Comparison of ENCODE assay signal across 15 cellular contexts in the genomic region with DNA sequence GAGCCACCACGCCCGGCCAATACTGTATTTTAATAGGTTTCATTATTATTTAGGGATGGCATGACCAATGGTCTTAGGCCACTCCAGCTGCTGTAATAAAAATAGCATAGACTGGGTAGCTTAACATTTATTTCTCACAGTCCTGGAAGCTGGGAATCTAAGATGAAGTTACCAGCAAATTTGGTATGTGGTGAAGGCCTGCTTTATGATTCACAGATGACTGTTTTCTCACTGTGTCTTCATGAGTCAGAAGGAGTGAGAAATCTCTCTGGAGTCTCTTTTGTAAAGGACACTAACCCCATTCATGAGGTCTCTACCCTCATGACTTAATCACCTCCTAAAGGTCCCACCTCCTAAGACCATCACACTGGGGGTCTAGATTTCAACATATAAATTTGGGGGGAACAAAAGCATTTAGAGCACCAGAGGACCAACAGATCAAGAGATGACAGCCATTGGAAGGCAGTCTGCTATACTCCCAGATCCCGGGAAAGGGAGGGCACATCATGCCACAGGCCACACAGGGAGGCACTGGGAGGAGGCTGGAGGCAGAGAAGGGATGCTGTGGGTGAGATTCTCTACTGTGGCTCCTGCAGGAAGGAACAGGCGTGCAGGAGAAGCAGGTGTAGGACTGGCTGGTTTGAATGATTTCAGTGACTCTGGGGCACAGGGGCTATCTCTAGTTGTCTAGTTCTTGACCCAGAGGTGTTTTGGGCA.
DNase-seq lines count a peak whose midpoint lies in the region; ATAC-seq and TF ChIP-seq lines count a peak whose summit lies in the region.
"Had no signal": no experiment of that assay in that cellular context is flagged by ENCODE, and none has a peak within 500 bp of the region (broad histone marks: within the 10 kb centered on the region; RNA-seq: fewer than 3 reads in every experiment).

No MANE protein-coding gene starts in this region.

- no peak for TF ChIP-seq POLR2A in thyroid gland (IDR thresholded peaks at IDR 0.05)

- H3K4me1 ChIP-seq in mammary epithelial cell (ENCODE audit: insufficient read depth, low read length), result peaks cover 28% of the 10 kb centered on the region
- H3K4me1 ChIP-seq in thyroid gland, result no peaks in the 10 kb centered on the region
- H3K4me1 ChIP-seq: BLaER1 treated with 17β-estradiol and CSF1 and Interleukin-3, amounts not matched to agents 10 nM and 100 nM had no signal

- no peaks in the 10 kb centered on the region for H3K27me3 ChIP-seq in mammary epithelial cell (ENCODE audit: insufficient read depth, low read length)
- H3K27me3 ChIP-seq in thyroid gland, result no peaks in the 10 kb centered on the region
- H3K27me3 ChIP-seq: BLaER1 treated with 17β-estradiol and CSF1 and Interleukin-3, amounts not matched to agents 10 nM and 100 nM; ovary had no signal

- BruUV-seq in mammary epithelial cell (replicated peaks; lab: Mats Ljungman, UMichigan), result no TSS peak

- intact Hi-C loops in mammary epithelial cell (cut with micrococcal nuclease), result loop anchor here (2.0 kb wide), 1 partner anchor 40 kb away; no protein-coding TSS in a partner anchor
- intact Hi-C loops in thyroid gland (cut with DNase I), result no loop called here
- intact Hi-C loops in Right ventricle myocardium inferior (cut with DNase I), result no loop called here
- intact Hi-C loops in head of caudate nucleus (cut with DNase I), result no loop called here

- H3K4me3 ChIP-seq in mammary epithelial cell (replicated peaks in 1 of 3; ENCODE audit: insufficient read depth in 1 of 3, low read depth in 2 of 3, low read length in 3 of 3) (no peak overlapping the region), thyroid gland (replicated peaks in 1 of 3) (no peak overlapping the region)
- H3K4me3 ChIP-seq: BLaER1 treated with 17β-estradiol and CSF1 and Interleukin-3, amounts not matched to agents 10 nM and 100 nM; ovary had no signal

- H3K9ac ChIP-seq in mammary epithelial cell (ENCODE audit: insufficient read depth, low read length), result no peak overlapping the region
- H3K9ac ChIP-seq: BLaER1 treated with 17β-estradiol and CSF1 and Interleukin-3, amounts not matched to agents 10 nM and 100 nM had no signal

- in situ Hi-C loops in mammary epithelial cell (cut with MboI; ENCODE audit: low sequenced_read_pairs in 2 of 2), result no loop called here

- TF ChIP-seq CTCF in AG09319 (IDR thresholded peaks at IDR 0.05; ENCODE audit: low read depth, low read length), result no peak
- TF ChIP-seq CTCF in mammary epithelial cell (conservative IDR thresholded peaks at IDR 0.05 in 1 of 2, IDR thresholded peaks at IDR 0.05 in 1 of 2; ENCODE audit: extremely low read depth in 1 of 2, insufficient read depth in 1 of 2, low read depth in 1 of 2, low read length in 2 of 2), result no peak
- no peak for TF ChIP-seq CTCF in thyroid gland (IDR thresholded peaks at IDR 0.05)

- dilution Hi-C loops in mammary epithelial cell (cut with HindIII; ENCODE audit: low sequenced_read_pairs), result no loop called here

- ATAC-seq in Right ventricle myocardium inferior, result no peak

- 79% methylated on average over 2 of the region's 4 CpGs for WGBS in mammary epithelial cell (ENCODE audit: low coverage, missing lambda C conversion rate)
- WGBS in thyroid gland, 2 donors, result 64 to 66% methylated on average over 4 of the region's 4 CpGs

- peak overlapping the region; percentile 51 for H3K27ac ChIP-seq in mammary epithelial cell (ENCODE audit: insufficient read depth, low read depth, low read length)
- no peak overlapping the region for H3K27ac ChIP-seq in thyroid gland
- H3K27ac ChIP-seq: BLaER1 treated with 17β-estradiol and CSF1 and Interleukin-3, amounts not matched to agents 10 nM and 100 nM; ovary had no signal

- DNase-seq in AG09319 (ENCODE audit: extremely low read depth, low read depth) (peak; percentile 1), HS-5 (ENCODE audit: low read depth) (peak; percentile 71), mammary epithelial cell (peak; percentile 96), kidney glomerular epithelial cell (lab: John Stamatoyannopoulos, UW) (peak; percentile 86), NCI-H1436 (lab: John Stamatoyannopoulos, UW) (no peak), thyroid gland (no peak), Right ventricle myocardium inferior (ENCODE audit: missing footprints) (no peak), head of caudate nucleus (no peak)
- DNase-seq: effector memory CD4-positive, alpha-beta T cell; GF-D8; mesendoderm; NCI-H1417; NCI-H510A; ovary had no signal

- peak overlapping the region; percentile 45 for H2AFZ ChIP-seq in mammary epithelial cell (ENCODE audit: low read depth, low read length)

- no peaks in the 10 kb centered on the region for H4K20me1 ChIP-seq in mammary epithelial cell (ENCODE audit: insufficient read depth, low read length)
- H4K20me1 ChIP-seq: BLaER1 treated with 17β-estradiol and CSF1 and Interleukin-3, amounts not matched to agents 10 nM and 100 nM had no signal

- no peaks in the 10 kb centered on the region for H3K79me2 ChIP-seq in mammary epithelial cell (ENCODE audit: insufficient read depth, low read length)

- H3K36me3 ChIP-seq in mammary epithelial cell (ENCODE audit: insufficient read depth, low read length) (no peaks in the 10 kb centered on the region), thyroid gland (no peaks in the 10 kb centered on the region)
- H3K36me3 ChIP-seq: BLaER1 treated with 17β-estradiol and CSF1 and Interleukin-3, amounts not matched to agents 10 nM and 100 nM; ovary had no signal

- H3K9me3 ChIP-seq in mammary epithelial cell (replicated peaks; ENCODE audit: insufficient read depth, low read length), result no peaks in the 10 kb centered on the region
- no peaks in the 10 kb centered on the region for H3K9me3 ChIP-seq in thyroid gland
- H3K9me3 ChIP-seq: ovary had no signal

- H3K4me2 ChIP-seq in mammary epithelial cell (ENCODE audit: insufficient read depth, low read depth, low read length), result no peak overlapping the region
- H3K4me2 ChIP-seq: BLaER1 treated with 17β-estradiol and CSF1 and Interleukin-3, amounts not matched to agents 10 nM and 100 nM had no signal

- CTCF ChIA-PET in mammary epithelial cell (lab: Charles Lee; ENCODE audit: low non-redundant PET), result no interaction called here

Comparison
In these comparisons a context has a peak if more than half of its experiments do, and no peak if none do; other contexts are left out.
1. DNase-seq: peak in AG09319 (single experiment), HS-5 (single experiment), mammary epithelial cell (single experiment) and kidney glomerular epithelial cell (single experiment); none in NCI-H1436 (single experiment), thyroid gland (0 of 2), Right ventricle myocardium inferior (single experiment) and head of caudate nucleus (0 of 42).